In the genomic region with DNA sequence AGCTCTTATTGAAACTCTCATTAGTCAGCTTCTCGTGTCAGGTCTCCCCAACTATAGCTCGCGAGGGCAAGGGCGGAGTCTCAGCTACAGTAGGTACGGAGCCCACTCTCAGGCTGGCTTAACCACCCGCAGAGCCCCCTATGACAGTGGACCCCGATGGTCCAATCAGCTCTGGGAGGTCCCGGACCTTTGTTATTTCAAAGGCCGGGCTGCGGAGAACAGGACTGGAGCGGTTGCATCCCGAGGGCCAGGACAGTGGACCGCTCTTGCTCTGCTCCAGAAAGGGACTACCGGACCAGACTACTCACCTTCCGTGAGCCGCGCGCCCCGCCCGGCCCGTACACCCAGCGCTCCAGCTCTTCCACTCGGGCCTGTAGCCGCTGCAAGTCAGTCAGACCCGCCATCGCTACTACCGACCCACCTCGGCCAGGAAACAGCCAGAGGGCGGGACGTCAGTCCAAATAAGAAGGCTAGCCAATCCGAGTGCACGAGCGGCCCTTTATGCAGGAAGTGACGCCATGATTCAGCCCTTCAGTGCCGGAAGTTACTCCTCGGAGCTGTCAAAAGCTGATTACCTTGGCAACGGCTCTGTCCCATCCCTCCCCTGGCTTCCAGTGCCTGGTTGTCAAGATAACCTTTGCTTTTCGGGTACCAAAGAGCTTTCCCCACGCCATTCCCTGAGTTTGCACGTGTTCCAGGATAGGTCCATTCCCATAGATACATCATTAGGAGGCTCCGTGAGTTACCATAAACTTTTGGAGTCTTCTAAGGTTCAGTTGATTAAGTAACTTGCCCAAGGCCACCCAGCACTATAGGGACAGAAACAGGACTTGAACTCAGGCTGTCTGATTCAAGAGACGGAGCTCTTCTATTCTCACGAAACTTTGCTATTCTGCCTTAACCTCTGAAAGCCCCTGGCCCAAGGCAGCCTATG, we compare ENCODE assay signal across 8 cellular contexts. TPM values are rescaled to one million over a fixed set of nuclear protein-coding genes. Genes with fewer than 3 reads are reported as not detected.
DNase-seq lines count a peak whose midpoint lies in the region; TF ChIP-seq lines count a peak whose summit lies in the region.

A gene (minus strand): TSS at position 435 of the 934 bp plus-strand sequence. CDS start 31 bp downstream, at position 404.

- peaks cover 4% of the 10 kb centered on the region for H3K23me2 ChIP-seq in H9 (ENCODE audit: insufficient read length, low read depth, low read length, poor library complexity, severe bottlenecking)

- H3K27ac Mint-ChIP-seq in H9: peak within 1 kb of the TSS in 1 of 3 experiments; percentile 86; a peak in 3 of 7 replicates

- 0 out of 7 replicates have a peak, but pooled peaks cover 0 to 1% (median 0%) of the 10 kb centered on the region in 3 experiments for H3K36me3 Mint-ChIP-seq in H9 (ENCODE audit: insufficient read depth in 1 of 3, low read depth in 3 of 3)

- H3K79me1 ChIP-seq in H9 (ENCODE audit: insufficient read depth, low read depth, low read length, poor library complexity, severe bottlenecking) (no peaks in the 10 kb centered on the region), neuronal stem cell (ENCODE audit: low read depth, low read length) (no peaks in the 10 kb centered on the region)

- WGBS in H9 (ENCODE audit: extremely low coverage, insufficient read length, low lambda C conversion rate): no CpG with 5 or more reads among the region's 43 CpGs
- WGBS in neuronal stem cell (ENCODE audit: extremely low coverage in 2 of 2, insufficient read length in 2 of 2, insufficient replicate concordance in 1 of 2), 2 donors: no CpG with 5 or more reads among the region's 43 CpGs

- H3K23ac ChIP-seq in H9 (ENCODE audit: insufficient read length, low read depth, low read length) (no peak within 1 kb of the TSS), neuronal stem cell (ENCODE audit: low read depth, low read length, poor library complexity) (no peak within 1 kb of the TSS)

- H3K9me3 Mint-ChIP-seq in H9: no peaks in the 10 kb centered on the region; a peak in 1 of 5 replicates

- no peak within 1 kb of the TSS for H2AK5ac ChIP-seq in H9 (ENCODE audit: insufficient read length, low read length)
- H2AK5ac ChIP-seq in neuronal stem cell (ENCODE audit: low read depth, low read length): no peak within 1 kb of the TSS

- H2BK120ac ChIP-seq in H9 (ENCODE audit: low read depth, low read length, poor library complexity, severe bottlenecking) (no peak within 1 kb of the TSS), neuronal stem cell (ENCODE audit: low read depth, low read length) (no peak within 1 kb of the TSS)

- H2BK20ac ChIP-seq in H9 (ENCODE audit: low read depth, low read length, poor library complexity, severe bottlenecking): no peak within 1 kb of the TSS

- H4K91ac ChIP-seq in H9 (ENCODE audit: insufficient read length, low read depth, low read length) (no peak within 1 kb of the TSS), neuronal stem cell (ENCODE audit: low read depth, low read length, poor library complexity) (no peak within 1 kb of the TSS)

- no peak within 1 kb of the TSS for H2BK12ac ChIP-seq in H9 (ENCODE audit: insufficient read length, low read depth, low read length)
- H2BK12ac ChIP-seq in neuronal stem cell (ENCODE audit: low read length): no peak within 1 kb of the TSS

- H3K9ac ChIP-seq in ES-I3 (ENCODE audit: low read depth, low read length) (peak within 1 kb of the TSS; percentile 67; the same call in 1 of the 2 replicates), H9 (ENCODE audit: extremely low read depth, insufficient read length, low read length) (no peak within 1 kb of the TSS), neuronal stem cell (ENCODE audit: low read depth, low read length, poor library complexity) (peak within 1 kb of the TSS; percentile 88)

- H4K8ac ChIP-seq in H9 (replicated peaks; ENCODE audit: insufficient read length, low read depth, low read length): no peak within 1 kb of the TSS
- H4K8ac ChIP-seq in neuronal stem cell (ENCODE audit: low read depth, low read length): no peak within 1 kb of the TSS

- H3K4me3 ChIP-seq in MG63 (peak within 1 kb of the TSS; percentile 84), neuronal stem cell (ENCODE audit: low read length in 2 of 2) (peak within 1 kb of the TSS; percentile 68 to 88)

- H2AFZ ChIP-seq in H9 (ENCODE audit: low read length) (no peak within 1 kb of the TSS), neuronal stem cell (ENCODE audit: low read length) (peak within 1 kb of the TSS; percentile 90)

- H2BK5ac ChIP-seq in H9 (ENCODE audit: insufficient read length, low read length): no peak within 1 kb of the TSS
- no peak within 1 kb of the TSS for H2BK5ac ChIP-seq in neuronal stem cell (ENCODE audit: low read length)

- no peak within 1 kb of the TSS for H2BK15ac ChIP-seq in H9 (ENCODE audit: low read depth, low read length)
- H2BK15ac ChIP-seq in neuronal stem cell (ENCODE audit: low read length): peak within 1 kb of the TSS; percentile 20

- peaks cover 26% of the 10 kb centered on the region for H3K27me3 Mint-ChIP-seq in H9 (ENCODE audit: low read depth)

- H3K4me1 Mint-ChIP-seq in H9: peaks cover 11 to 21% of the 10 kb centered on the region in 2 experiments

- H3K27ac ChIP-seq in H9 (ENCODE audit: insufficient read length, low read depth, low read length): no peak within 1 kb of the TSS
- H3K27ac ChIP-seq in neuronal stem cell (replicated peaks; ENCODE audit: low read length): no peak within 1 kb of the TSS

- H3K4me2 ChIP-seq in H9 (ENCODE audit: insufficient read depth, insufficient read length, low read length): peak within 1 kb of the TSS; percentile 69
- peak within 1 kb of the TSS; percentile 87 for H3K4me2 ChIP-seq in neuronal stem cell (ENCODE audit: insufficient read depth, low read length, poor library complexity, severe bottlenecking)

- no peak within 1 kb of the TSS for H3T11ph ChIP-seq in H9 (ENCODE audit: low read length)

- TF ChIP-seq CTCF in H9 (conservative IDR thresholded peaks at IDR 0.05) (no peak), subcutaneous adipose tissue (IDR thresholded peaks at IDR 0.05; ENCODE audit: low read depth) (no peak)

- H3K79me2 ChIP-seq in H9 (ENCODE audit: insufficient read depth, low read length): no peaks in the 10 kb centered on the region

- H4K5ac ChIP-seq in H9 (ENCODE audit: insufficient read length, low read depth, low read length): no peak within 1 kb of the TSS

- H3K4me1 ChIP-seq in ES-I3 (ENCODE audit: insufficient read depth, low read length) (no peaks in the 10 kb centered on the region; the same call in 1 of the 2 replicates), H9 (ENCODE audit: insufficient read depth, low read length) (0 out of 2 replicates have a peak, but pooled peaks cover 3% of the 10 kb centered on the region), neuronal stem cell (ENCODE audit: control insufficient read depth in 2 of 2, insufficient read depth in 1 of 2, low read depth in 1 of 2, low read length in 2 of 2) (peaks cover 15 to 19% of the 10 kb centered on the region in 2 donors)

- no peak within 1 kb of the TSS for H3K56ac ChIP-seq in H9 (ENCODE audit: insufficient read length, low read depth, low read length)

- no peaks in the 10 kb centered on the region for H3K9me3 ChIP-seq in ES-I3 (ENCODE audit: control insufficient read depth, insufficient read depth, low read length)
- no peaks in the 10 kb centered on the region for H3K9me3 ChIP-seq in H9 (ENCODE audit: control insufficient read depth, low read depth, low read length)
- no peaks in the 10 kb centered on the region for H3K9me3 ChIP-seq in MG63
- H3K9me3 ChIP-seq in neuronal stem cell (replicated peaks in 1 of 2; ENCODE audit: control insufficient read depth in 2 of 2, insufficient read depth in 1 of 2, low read depth in 1 of 2, low read length in 2 of 2): no peaks in the 10 kb centered on the region

- no peaks in the 10 kb centered on the region for H4K20me1 ChIP-seq in H9 (ENCODE audit: control insufficient read depth, insufficient read depth, insufficient read length)

- H3K36me3 ChIP-seq in ES-I3 (ENCODE audit: insufficient read depth, low read length) (no peaks in the 10 kb centered on the region), MG63 (peaks cover 4% of the 10 kb centered on the region; the same call in 1 of the 2 replicates), neuronal stem cell (replicated peaks in 1 of 2; ENCODE audit: control insufficient read depth in 2 of 2, insufficient read depth in 2 of 2, low read length in 2 of 2) (peaks cover 23 to 29% of the 10 kb centered on the region in 2 donors)

- H3K27me3 ChIP-seq in H9 (ENCODE audit: insufficient read depth, low read length) (peaks cover 2% of the 10 kb centered on the region; the same call in 1 of the 2 replicates), MG63 (no peaks in the 10 kb centered on the region), neuronal stem cell (ENCODE audit: control insufficient read depth in 3 of 3, insufficient read depth in 3 of 3, low read depth in 1 of 3, low read length in 3 of 3) (peaks cover 0 to 10% (median 0%) of the 10 kb centered on the region in 3 experiments)

- H3K18ac ChIP-seq in H9 (ENCODE audit: insufficient read length, low read depth, low read length) (no peak within 1 kb of the TSS), neuronal stem cell (ENCODE audit: low read length) (peak within 1 kb of the TSS; percentile 68)

- peak within 1 kb of the TSS; percentile 87 to 90 for H3K4me3 Mint-ChIP-seq in H9

- H3K14ac ChIP-seq in H9 (ENCODE audit: insufficient read depth, low read length) (no peak within 1 kb of the TSS), neuronal stem cell (ENCODE audit: low read length) (no peak within 1 kb of the TSS)

- no peak within 1 kb of the TSS for H3K4ac ChIP-seq in H9 (ENCODE audit: low read depth, low read length)
- no peak within 1 kb of the TSS for H3K4ac ChIP-seq in neuronal stem cell (ENCODE audit: low read length)

- DNase-seq in H9 (peak; percentile 95), MG63 (peak; percentile 88), SIG-M5 treated with dmso at 0.1 percent for 504 hours (lab: John Stamatoyannopoulos, UW; ENCODE audit: unreplicated experiment) (peak; percentile 95), activated gamma-delta T cell treated with Interleukin-2 at 50 U/mL for 16 hours (peak; percentile 89), foreskin melanocyte (peak; percentile 90), neuronal stem cell (ENCODE audit: low spot score) (peak; percentile 90)

RNA-seq across cellular contexts. Expression of the gene that starts here (rescaled TPM):
- total RNA-seq in H9 (2021) (35.2 and 40.0 TPM in 2 replicates), subcutaneous adipose tissue (10 to 100 TPM; 41.4 to 57.5 (median 51.7) TPM)
- 91.0 and 107 TPM in 2 replicates for total RNA-seq in MG63 (2014; rRNA removed; shearing (Covaris generic); ENCODE audit: low replicate concordance)
- polyA plus RNA-seq in neuronal stem cell (2013, experiment 1 of 2): 135 TPM
- polyA plus RNA-seq in neuronal stem cell (2013, experiment 2 of 2): 139 TPM
